ENCODE assay signal across 11 cellular contexts in the genomic region with DNA sequence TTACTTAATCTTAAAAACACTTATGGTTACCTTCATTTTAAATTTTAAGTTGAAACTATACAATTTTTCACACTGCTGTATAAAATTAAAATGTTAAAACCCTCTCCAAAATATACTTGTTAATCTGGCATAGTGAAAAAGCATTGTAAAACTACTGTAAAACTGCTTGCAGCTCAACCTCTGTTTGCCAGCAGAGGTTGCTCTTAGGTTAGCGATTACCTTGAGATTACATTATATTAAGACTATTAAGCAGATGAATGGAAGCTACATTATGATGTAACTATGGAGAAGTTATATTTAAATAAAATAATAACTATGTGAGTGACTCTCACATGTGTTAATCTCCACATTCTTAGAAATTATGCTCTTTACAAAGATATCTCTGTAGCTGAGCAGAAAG.
DNase-seq lines count a peak whose midpoint lies in the region; ATAC-seq, FAIRE-seq and TF ChIP-seq lines count a peak whose summit lies in the region.
"Had no signal": no experiment of that assay in that cellular context is flagged by ENCODE, and none has a peak within 500 bp of the region (broad histone marks: within the 10 kb centered on the region; RNA-seq: fewer than 3 reads in every experiment).

No MANE protein-coding gene starts in this region.

- H3K9me3 Mint-ChIP-seq in activated T-cell treated with anti-CD3 and anti-CD28 coated beads, Interleukin-2, amount 50 U/mL, for 4 hours = peaks cover 4% of the 10 kb centered on the region
- peaks cover 3% of the 10 kb centered on the region for H3K9me3 Mint-ChIP-seq in activated CD4-positive, alpha-beta T cell treated with anti-CD3 and anti-CD28 coated beads, Interleukin-2, amount 10 ng/mL, durations not matched to agents 24 days and 14 days

- DNase-seq in DMS 273 treated with DMSO at 0.1 percent for 48 hours (lab: John Stamatoyannopoulos, UW) = peak; percentile 26
- peak; percentile 32 for DNase-seq in HTR-8/SVneo (ENCODE audit: insufficient read length, low spot score)
- DNase-seq in kidney tubule cell (ENCODE audit: low spot score) = peak; percentile 42
- no peak for DNase-seq in activated T-cell treated with anti-CD3 and anti-CD28 coated beads, Interleukin-2, amount 50 U/mL, for 4 hours
- no peak for DNase-seq in activated CD4-positive, alpha-beta T cell treated with anti-CD3 and anti-CD28 coated beads, Interleukin-2, amount 10 ng/mL, durations not matched to agents 24 days and 14 days

- no peak for FAIRE-seq in HTR-8/SVneo (lab: Jason Lieb, UNC)
- FAIRE-seq: GM12891 had no signal

- intact Hi-C loops in activated CD4-positive, alpha-beta T cell treated with anti-CD3 and anti-CD28 coated beads, Interleukin-2, amount 10 ng/mL, durations not matched to agents 24 days and 14 days (cut with micrococcal nuclease) = no loop called here

- H3K27ac ChIP-seq in VCaP = no peak overlapping the region
- H3K27ac ChIP-seq: suprapubic skin had no signal

- H3K4me3 Mint-ChIP-seq in activated T-cell treated with anti-CD3 and anti-CD28 coated beads, Interleukin-2, amount 50 U/mL, for 4 hours = no peak overlapping the region
- H3K4me3 Mint-ChIP-seq in activated CD4-positive, alpha-beta T cell treated with anti-CD3 and anti-CD28 coated beads, Interleukin-2, amount 10 ng/mL, durations not matched to agents 24 days and 14 days = no peak overlapping the region

- no peak for ATAC-seq in activated T-cell treated with anti-CD3 and anti-CD28 coated beads, Interleukin-2, amount 50 U/mL, for 4 hours
- no peak for ATAC-seq in HG02763 (IDR thresholded peaks at IDR 0.05; ENCODE audit: unreplicated experiment)
- ATAC-seq in GM19397 (IDR thresholded peaks at IDR 0.05; ENCODE audit: unreplicated experiment) = no peak
- ATAC-seq: activated CD4-positive, CD25-positive, alpha-beta regulatory T cell treated with anti-CD3 and anti-CD28 coated beads, Interleukin-2, amount 50 U/mL, for 24 hours had no signal

- no peaks in the 10 kb centered on the region for H3K4me1 Mint-ChIP-seq in activated T-cell treated with anti-CD3 and anti-CD28 coated beads, Interleukin-2, amount 50 U/mL, for 4 hours (ENCODE audit: low read depth)
- H3K4me1 Mint-ChIP-seq in activated CD4-positive, alpha-beta T cell treated with anti-CD3 and anti-CD28 coated beads, Interleukin-2, amount 10 ng/mL, durations not matched to agents 24 days and 14 days = no peaks in the 10 kb centered on the region

- peak; percentile 79 for TF ChIP-seq CTCF in VCaP (conservative IDR thresholded peaks at IDR 0.05)

- no peak overlapping the region for H3K27ac Mint-ChIP-seq in activated CD4-positive, alpha-beta T cell treated with anti-CD3 and anti-CD28 coated beads, Interleukin-2, amount 10 ng/mL, durations not matched to agents 24 days and 14 days

- no peaks in the 10 kb centered on the region for H3K36me3 Mint-ChIP-seq in activated T-cell treated with anti-CD3 and anti-CD28 coated beads, Interleukin-2, amount 50 U/mL, for 4 hours (ENCODE audit: insufficient read depth)
- H3K36me3 Mint-ChIP-seq in activated CD4-positive, alpha-beta T cell treated with anti-CD3 and anti-CD28 coated beads, Interleukin-2, amount 10 ng/mL, durations not matched to agents 24 days and 14 days (ENCODE audit: low read depth) = no peaks in the 10 kb centered on the region

- no peaks in the 10 kb centered on the region for H3K27me3 Mint-ChIP-seq in activated T-cell treated with anti-CD3 and anti-CD28 coated beads, Interleukin-2, amount 50 U/mL, for 4 hours (ENCODE audit: low read depth)
- no peaks in the 10 kb centered on the region for H3K27me3 Mint-ChIP-seq in activated CD4-positive, alpha-beta T cell treated with anti-CD3 and anti-CD28 coated beads, Interleukin-2, amount 10 ng/mL, durations not matched to agents 24 days and 14 days

Comparison
In these comparisons a context has a peak if more than half of its experiments do, and no peak if none do; other contexts are left out.
1. DNase-seq: peak in DMS 273 treated with DMSO at 0.1 percent for 48 hours (single experiment), HTR-8/SVneo (single experiment) and kidney tubule cell (single experiment); none in activated T-cell treated with anti-CD3 and anti-CD28 coated beads, Interleukin-2, amount 50 U/mL, for 4 hours (single experiment) and activated CD4-positive, alpha-beta T cell treated with anti-CD3 and anti-CD28 coated beads, Interleukin-2, amount 10 ng/mL, durations not matched to agents 24 days and 14 days (single experiment).